ENCODE assay signal across 1 cellular context in genomic region chr14:53701108-53701875, GRCh38.
TF ChIP-seq lines count a peak whose summit lies in the region.

No MANE protein-coding gene starts in this region.

TF ChIP-seq in GM12878, 131 proteins besides CTCF, POLR2A, EP300 and RAD21 (continued from another document and continues in another):
- TF ChIP-seq ZBED1 (IDR thresholded peaks at IDR 0.05; ENCODE audit: borderline replicate concordance) (peak; percentile 71; the same call in 1 of the 2 replicates), KLF5 (IDR thresholded peaks at IDR 0.05; ENCODE audit: partially characterized antibody) (no peak), RFX5 (IDR thresholded peaks at IDR 0.05; ENCODE audit: low read depth, low read length) (no peak), IKZF1 (conservative IDR thresholded peaks at IDR 0.05) (peak; percentile 87), YY1 (IDR thresholded peaks at IDR 0.05; ENCODE audit: low read depth, low read length) (no peak), ASH2L (IDR thresholded peaks at IDR 0.05; ENCODE audit: borderline replicate concordance, low read depth) (no peak), WRNIP1 (IDR thresholded peaks at IDR 0.05; ENCODE audit: borderline replicate concordance, low read depth, low read length) (no peak), HDAC2 (IDR thresholded peaks at IDR 0.05) (no peak), MYC (IDR thresholded peaks at IDR 0.05; ENCODE audit: insufficient read depth, insufficient read length, insufficient replicate concordance, low read length, severe bottlenecking) (no peak), NFYA (IDR thresholded peaks at IDR 0.05; ENCODE audit: borderline replicate concordance, low read depth, low read length) (no peak), SIX5 (IDR thresholded peaks at IDR 0.05; ENCODE audit: low read depth, low read length, severe bottlenecking) (no peak), MTA2 (IDR thresholded peaks at IDR 0.05; ENCODE audit: low read depth) (peak; percentile 98), CHD2 (IDR thresholded peaks at IDR 0.05; ENCODE audit: borderline replicate concordance, low read depth, low read length) (peak; percentile 46; the same call in 1 of the 2 replicates), CBX5 (IDR thresholded peaks at IDR 0.05; ENCODE audit: low read depth) (no peak), USF1 (IDR thresholded peaks at IDR 0.05; ENCODE audit: borderline replicate concordance, extremely low read length, insufficient read depth, low read depth, low read length) (no peak), NRF1 (conservative IDR thresholded peaks at IDR 0.05; ENCODE audit: low read depth, low read length) (no peak), YBX1 (IDR thresholded peaks at IDR 0.05) (no peak), PAX8 (IDR thresholded peaks at IDR 0.05) (no peak), RUNX3 (IDR thresholded peaks at IDR 0.05; ENCODE audit: low read length) (peak; percentile 91), HDGF (IDR thresholded peaks at IDR 0.05) (no peak), EZH2 (IDR thresholded peaks at IDR 0.05; ENCODE audit: borderline replicate concordance, control insufficient read depth, low read depth, low read length) (no peak), BRCA1 (IDR thresholded peaks at IDR 0.05; ENCODE audit: low read depth, low read length) (no peak), MTA3 (IDR thresholded peaks at IDR 0.05; ENCODE audit: borderline replicate concordance, low read length) (no peak), STAT1 (conservative IDR thresholded peaks at IDR 0.05) (no peak), SRF (IDR thresholded peaks at IDR 0.05; ENCODE audit: low read depth in 2 of 2, low read length in 2 of 2) (no peak), IRF3 (IDR thresholded peaks at IDR 0.05) (no peak), TAF1 (IDR thresholded peaks at IDR 0.05; ENCODE audit: borderline replicate concordance, low read depth, low read length) (no peak), PRDM15 (CRISPR knock-in tag; IDR thresholded peaks at IDR 0.05) (no peak), RBBP5 (conservative IDR thresholded peaks at IDR 0.05) (no peak), RELA (IDR thresholded peaks at IDR 0.05; ENCODE audit: borderline replicate concordance, partially characterized antibody) (no peak), CHD1 (IDR thresholded peaks at IDR 0.05; ENCODE audit: low read depth, low read length) (no peak), ZNF384 (IDR thresholded peaks at IDR 0.05; ENCODE audit: borderline replicate concordance, low read depth, low read length) (no peak), ETV6 (conservative IDR thresholded peaks at IDR 0.05 in 1 of 2, IDR thresholded peaks at IDR 0.05 in 1 of 2; ENCODE audit: borderline replicate concordance in 1 of 2, low read depth in 1 of 2) (no peak), E2F8 (IDR thresholded peaks at IDR 0.05; ENCODE audit: low read depth, partially characterized antibody) (peak; percentile 45), POLR2AphosphoS2 (IDR thresholded peaks at IDR 0.05; ENCODE audit: low read depth, low read length) (no peak), SMC3 (IDR thresholded peaks at IDR 0.05; ENCODE audit: borderline replicate concordance, low read length) (no peak), FOXK2 (IDR thresholded peaks at IDR 0.05) (peak; percentile 44; the same call in 1 of the 2 replicates), SUPT20H (IDR thresholded peaks at IDR 0.05; ENCODE audit: borderline replicate concordance, control insufficient read depth, low read depth, low read length) (no peak), KAT2A (conservative IDR thresholded peaks at IDR 0.05; ENCODE audit: control insufficient read depth, low read depth, low read length) (no peak), RAD51 (IDR thresholded peaks at IDR 0.05) (no peak), MYB (IDR thresholded peaks at IDR 0.05; ENCODE audit: borderline replicate concordance, low read depth, low read length) (no peak), CEBPB (IDR thresholded peaks at IDR 0.05; ENCODE audit: borderline replicate concordance in 1 of 2, low read depth in 2 of 2, low read length in 2 of 2) (no peak), BCL11A (IDR thresholded peaks at IDR 0.05; ENCODE audit: low read depth, low read length) (0 out of 2 replicates have a peak, but pooled peaks have one; percentile 47), CREB1 (IDR thresholded peaks at IDR 0.05; ENCODE audit: low read depth) (peak; percentile 78), HDAC6 (IDR thresholded peaks at IDR 0.05; ENCODE audit: unreplicated experiment) (no peak), TCF7 (IDR thresholded peaks at IDR 0.05; ENCODE audit: borderline replicate concordance) (no peak), PKNOX1 (IDR thresholded peaks at IDR 0.05) (peak; percentile 55; the same call in 1 of the 2 replicates), MXI1 (IDR thresholded peaks at IDR 0.05; ENCODE audit: low read depth, low read length) (no peak), ZBTB4 (CRISPR knock-in tag; IDR thresholded peaks at IDR 0.05) (no peak)
- TF ChIP-seq, protein P1, sequence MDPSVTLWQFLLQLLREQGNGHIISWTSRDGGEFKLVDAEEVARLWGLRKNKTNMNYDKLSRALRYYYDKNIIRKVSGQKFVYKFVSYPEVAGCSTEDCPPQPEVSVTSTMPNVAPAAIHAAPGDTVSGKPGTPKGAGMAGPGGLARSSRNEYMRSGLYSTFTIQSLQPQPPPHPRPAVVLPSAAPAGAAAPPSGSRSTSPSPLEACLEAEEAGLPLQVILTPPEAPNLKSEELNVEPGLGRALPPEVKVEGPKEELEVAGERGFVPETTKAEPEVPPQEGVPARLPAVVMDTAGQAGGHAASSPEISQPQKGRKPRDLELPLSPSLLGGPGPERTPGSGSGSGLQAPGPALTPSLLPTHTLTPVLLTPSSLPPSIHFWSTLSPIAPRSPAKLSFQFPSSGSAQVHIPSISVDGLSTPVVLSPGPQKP (IDR thresholded peaks at IDR 0.05; ENCODE audit: low read depth, low read length), result no peak
- TF ChIP-seq, protein P2, sequence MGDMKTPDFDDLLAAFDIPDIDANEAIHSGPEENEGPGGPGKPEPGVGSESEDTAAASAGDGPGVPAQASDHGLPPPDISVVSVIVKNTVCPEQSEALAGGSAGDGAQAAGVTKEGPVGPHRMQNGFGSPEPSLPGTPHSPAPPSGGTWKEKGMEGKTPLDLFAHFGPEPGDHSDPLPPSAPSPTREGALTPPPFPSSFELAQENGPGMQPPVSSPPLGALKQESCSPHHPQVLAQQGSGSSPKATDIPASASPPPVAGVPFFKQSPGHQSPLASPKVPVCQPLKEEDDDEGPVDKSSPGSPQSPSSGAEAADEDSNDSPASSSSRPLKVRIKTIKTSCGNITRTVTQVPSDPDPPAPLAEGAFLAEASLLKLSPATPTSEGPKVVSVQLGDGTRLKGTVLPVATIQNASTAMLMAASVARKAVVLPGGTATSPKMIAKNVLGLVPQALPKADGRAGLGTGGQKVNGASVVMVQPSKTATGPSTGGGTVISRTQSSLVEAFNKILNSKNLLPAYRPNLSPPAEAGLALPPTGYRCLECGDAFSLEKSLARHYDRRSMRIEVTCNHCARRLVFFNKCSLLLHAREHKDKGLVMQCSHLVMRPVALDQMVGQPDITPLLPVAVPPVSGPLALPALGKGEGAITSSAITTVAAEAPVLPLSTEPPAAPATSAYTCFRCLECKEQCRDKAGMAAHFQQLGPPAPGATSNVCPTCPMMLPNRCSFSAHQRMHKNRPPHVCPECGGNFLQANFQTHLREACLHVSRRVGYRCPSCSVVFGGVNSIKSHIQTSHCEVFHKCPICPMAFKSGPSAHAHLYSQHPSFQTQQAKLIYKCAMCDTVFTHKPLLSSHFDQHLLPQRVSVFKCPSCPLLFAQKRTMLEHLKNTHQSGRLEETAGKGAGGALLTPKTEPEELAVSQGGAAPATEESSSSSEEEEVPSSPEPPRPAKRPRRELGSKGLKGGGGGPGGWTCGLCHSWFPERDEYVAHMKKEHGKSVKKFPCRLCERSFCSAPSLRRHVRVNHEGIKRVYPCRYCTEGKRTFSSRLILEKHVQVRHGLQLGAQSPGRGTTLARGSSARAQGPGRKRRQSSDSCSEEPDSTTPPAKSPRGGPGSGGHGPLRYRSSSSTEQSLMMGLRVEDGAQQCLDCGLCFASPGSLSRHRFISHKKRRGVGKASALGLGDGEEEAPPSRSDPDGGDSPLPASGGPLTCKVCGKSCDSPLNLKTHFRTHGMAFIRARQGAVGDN (IDR thresholded peaks at IDR 0.05), result no peak
